In genomic region chr2:214808481-214808931, GRCh38 we compare ENCODE assay signal across 8 cellular contexts. TPM values are rescaled to one million over a fixed set of nuclear protein-coding genes. Genes with fewer than 3 reads are reported as not detected.
DNase-seq lines count a peak whose midpoint lies in the region; ATAC-seq and TF ChIP-seq lines count a peak whose summit lies in the region.

No MANE protein-coding gene starts in this region.

- H3K4me1 Mint-ChIP-seq in activated CD8-positive, alpha-beta T cell treated with anti-CD3 and anti-CD28 coated beads for 36 hours (ENCODE audit: low read depth), result peaks cover 30% of the 10 kb centered on the region

- TF ChIP-seq POLR2A in heart left ventricle (IDR thresholded peaks at IDR 0.05), result no peak
- TF ChIP-seq POLR2A in GM18505 (IDR thresholded peaks at IDR 0.05; ENCODE audit: borderline replicate concordance, extremely low read depth, insufficient read depth, insufficient read length), result no peak

- TF ChIP-seq CTCF in heart left ventricle (IDR thresholded peaks at IDR 0.05), result no peak
- no peak for TF ChIP-seq CTCF in activated CD8-positive, alpha-beta T cell treated with anti-CD3 and anti-CD28 coated beads for 36 hours (IDR thresholded peaks at IDR 0.05)

- 0 to 1% (median 1%) methylated on average over 7 of the region's 7 CpGs for WGBS in heart left ventricle, 4 donors
- WGBS in iPS DF 6.9 (ENCODE audit: insufficient coverage, insufficient read length), result no CpG with 5 or more reads among the region's 7 CpGs

- peak overlapping the region; percentile 99 for H3K27ac Mint-ChIP-seq in activated CD8-positive, alpha-beta T cell treated with anti-CD3 and anti-CD28 coated beads for 36 hours

- no peaks in the 10 kb centered on the region for H3K9me3 Mint-ChIP-seq in activated CD8-positive, alpha-beta T cell treated with anti-CD3 and anti-CD28 coated beads for 36 hours

- H3K4me3 Mint-ChIP-seq in activated CD8-positive, alpha-beta T cell treated with anti-CD3 and anti-CD28 coated beads for 36 hours, result peak overlapping the region; percentile 99

- H3K36me3 Mint-ChIP-seq in activated CD8-positive, alpha-beta T cell treated with anti-CD3 and anti-CD28 coated beads for 36 hours (ENCODE audit: low read depth), result peaks cover 23% of the 10 kb centered on the region

- H3K4me3 ChIP-seq in heart left ventricle (peak overlapping the region; percentile 57 to 98 (median 82)), iPS DF 6.9 (ENCODE audit: low read length) (peak overlapping the region; percentile 96), skin epidermis (peak overlapping the region; percentile 52 to 98 (median 82))

- CTCF ChIA-PET in activated CD8-positive, alpha-beta T cell treated with anti-CD3 and anti-CD28 coated beads for 36 hours (lab: Charles Lee), result no interaction called here

- POLR2A ChIA-PET in activated CD8-positive, alpha-beta T cell treated with anti-CD3 and anti-CD28 coated beads for 36 hours (lab: Charles Lee), result interaction anchor here (1.0 to 2.5 kb wide), 3 partner anchors 10 to 503 kb away, joined by 3 to 10 read pairs (median 7); partner anchors contain the start of gene ATIC

- H3K27ac ChIP-seq in heart left ventricle (peak overlapping the region; percentile 75 to 97 (median 83)), iPS DF 6.9 (ENCODE audit: low read length) (no peak overlapping the region), skin epidermis (peak overlapping the region in 20 of 21 experiments; percentile 56 to 87 (median 80))

- H3K27me3 Mint-ChIP-seq in activated CD8-positive, alpha-beta T cell treated with anti-CD3 and anti-CD28 coated beads for 36 hours, result no peaks in the 10 kb centered on the region

- H3K27me3 ChIP-seq in heart left ventricle, result no peaks in the 10 kb centered on the region
- H3K27me3 ChIP-seq in iPS DF 6.9 (ENCODE audit: control insufficient read depth, insufficient read depth, low read length), result no peaks in the 10 kb centered on the region

- no peaks in the 10 kb centered on the region for H3K36me3 ChIP-seq in heart left ventricle
- no peaks in the 10 kb centered on the region for H3K36me3 ChIP-seq in iPS DF 6.9 (ENCODE audit: control insufficient read depth, insufficient read depth, low read length)

- H3K9me3 ChIP-seq in heart left ventricle (no peaks in the 10 kb centered on the region), iPS DF 6.9 (ENCODE audit: control insufficient read depth, insufficient read depth, low read length) (no peaks in the 10 kb centered on the region)

- intact Hi-C loops in heart left ventricle (cut with DNase I), result loop anchor here in 1 of 10 donors (5.0 kb wide), 1 partner anchor 1526 kb away; the partner anchor contains the start of gene SPAG16
- intact Hi-C loops in Right ventricle myocardium superior (cut with DNase I), result no loop called here
- intact Hi-C loops in activated CD8-positive, alpha-beta T cell treated with anti-CD3 and anti-CD28 coated beads for 36 hours (cut with micrococcal nuclease), result loop anchor here (5.0 kb wide), 1 partner anchor 504 kb away; the partner anchor contains the start of gene ATIC

- DNase-seq in heart left ventricle (no peak), Right ventricle myocardium superior (no peak), iPS DF 6.9 (ENCODE audit: low read depth, low spot score) (no peak), NCI-H2081 treated with DMSO at 0.1 percent for 48 hours (lab: John Stamatoyannopoulos, UW) (no peak)
- no peak for DNase-seq in activated CD8-positive, alpha-beta T cell treated with anti-CD3 and anti-CD28 coated beads for 36 hours

- ATAC-seq in heart left ventricle (no peak), Right ventricle myocardium superior (ENCODE audit: poor library complexity) (no peak), GM18505 (IDR thresholded peaks at IDR 0.05; ENCODE audit: unreplicated experiment) (no peak), GM18511 (IDR thresholded peaks at IDR 0.05; ENCODE audit: unreplicated experiment) (no peak)
- ATAC-seq in activated CD8-positive, alpha-beta T cell treated with anti-CD3 and anti-CD28 coated beads for 36 hours, result no peak

- H3K4me1 ChIP-seq in heart left ventricle (peaks cover 0 to 31% (median 13%) of the 10 kb centered on the region in 12 donors), iPS DF 6.9 (ENCODE audit: control insufficient read depth, insufficient read depth, low read length) (peaks cover 3% of the 10 kb centered on the region; the same call in 1 of the 2 replicates)

RNA-seq across cellular contexts. Expression of gene BARD1, which starts 1.0 kb away (rescaled TPM):
- total RNA-seq in heart left ventricle (10 to 100 TPM in 5 of 9 donors, 1 to 10 TPM in 4; 7.2 to 16.7 (median 10.8) TPM), Right ventricle myocardium superior (10.0 TPM)
- polyA plus RNA-seq in heart left ventricle, result 1 to 10 TPM in 1 of 2 donors, under 1 TPM in 1; 0.88 to 2.3 TPM
- total RNA-seq in activated CD8-positive, alpha-beta T cell treated with anti-CD3 and anti-CD28 coated beads for 36 hours, result 10 to 100 TPM; 28.1 to 33.3 TPM
